1 cellular context compared by ENCODE assay signal in genomic region chr19:55166530-55167268, GRCh38.
TF ChIP-seq lines count a peak whose summit lies in the region.

Gene DNAAF3, minus strand, starts transcription at chr19:55166613. Its CDS starts 200 bp downstream, at chr19:55166413.

TF ChIP-seq in K562, 482 proteins besides CTCF, POLR2A, EP300 and RAD21 (continued from another document and continues in another):
- 0 out of 2 replicates have a peak, but pooled peaks have one; percentile 46 for TF ChIP-seq GMEB1 (CRISPR knock-in tag; IDR thresholded peaks at IDR 0.05)
- no peak for TF ChIP-seq SAFB2 (IDR thresholded peaks at IDR 0.05; ENCODE audit: borderline replicate concordance, low read depth, low read length, severe bottlenecking)
- no peak for TF ChIP-seq U2AF1 (optimal IDR thresholded peaks at IDR 0.05; ENCODE audit: low read depth, low read length)
- TF ChIP-seq ZNF408 (CRISPR knock-in tag; IDR thresholded peaks at IDR 0.05; ENCODE audit: low read depth): no peak
- no peak for TF ChIP-seq ZNF740 (CRISPR knock-in tag; IDR thresholded peaks at IDR 0.05)
- TF ChIP-seq ZNF740 (tag; IDR thresholded peaks at IDR 0.05): no peak
- no peak for TF ChIP-seq ZNF407 (IDR thresholded peaks at IDR 0.05; ENCODE audit: low read depth)
- TF ChIP-seq NFYB (IDR thresholded peaks at IDR 0.05; ENCODE audit: extremely low read depth, insufficient read length): peak; percentile 99
- no peak for TF ChIP-seq NCOR1 (IDR thresholded peaks at IDR 0.05)
- peak; percentile 11; the same call in 1 of the 2 replicates for TF ChIP-seq CXXC5 (CRISPR knock-in tag; IDR thresholded peaks at IDR 0.05)
- TF ChIP-seq ASH1L (IDR thresholded peaks at IDR 0.05; ENCODE audit: borderline replicate concordance, low read depth, partially characterized antibody): peak; percentile 94
- TF ChIP-seq TAF15 (IDR thresholded peaks at IDR 0.05; ENCODE audit: low read depth, low read length): no peak
- TF ChIP-seq CAMTA2 (CRISPR knock-in tag; conservative IDR thresholded peaks at IDR 0.05): no peak
- peak; percentile 88 for TF ChIP-seq VEZF1 (CRISPR knock-in tag; IDR thresholded peaks at IDR 0.05)
- 0 out of 2 replicates have a peak, but pooled peaks have one; percentile 41 for TF ChIP-seq SOX6 (IDR thresholded peaks at IDR 0.05)
- no peak for TF ChIP-seq ZNF77 (CRISPR knock-in tag; IDR thresholded peaks at IDR 0.05)
- TF ChIP-seq CHCHD3 (CRISPR knock-in tag; IDR thresholded peaks at IDR 0.05): no peak
- peak; percentile 97 for TF ChIP-seq JUND (IDR thresholded peaks at IDR 0.05; ENCODE audit: borderline replicate concordance, low read depth, low read length)
- no peak for TF ChIP-seq JUND (tag; IDR thresholded peaks at IDR 0.05; ENCODE audit: borderline replicate concordance, low read depth, low read length)
- 0 out of 2 replicates have a peak, but pooled peaks have one; percentile 24 for TF ChIP-seq KLF1 (tag; IDR thresholded peaks at IDR 0.05)
- no peak for TF ChIP-seq ZNF224 (CRISPR knock-in tag; IDR thresholded peaks at IDR 0.05)
- peak; percentile 51 for TF ChIP-seq PKNOX1 (IDR thresholded peaks at IDR 0.05)
- peak; percentile 98; the same call in 1 of the 2 replicates for TF ChIP-seq SP1 (CRISPR knock-in tag; IDR thresholded peaks at IDR 0.05)
- no peak for TF ChIP-seq RFX5 (IDR thresholded peaks at IDR 0.05; ENCODE audit: low read depth, low read length)
- TF ChIP-seq ETV6 (IDR thresholded peaks at IDR 0.05; ENCODE audit: borderline replicate concordance in 1 of 2, low read depth in 2 of 2, low read length in 1 of 2): no peak
- no peak for TF ChIP-seq ETV6 (CRISPR knock-in tag; IDR thresholded peaks at IDR 0.05; ENCODE audit: borderline replicate concordance)
- TF ChIP-seq HDAC2 (IDR thresholded peaks at IDR 0.05): peak; percentile 35; the same call in 1 of the 2 replicates
- TF ChIP-seq TEAD4 (IDR thresholded peaks at IDR 0.05; ENCODE audit: low read length): peak; percentile 33; the same call in 1 of the 2 replicates
- TF ChIP-seq TEAD4 (CRISPR knock-in tag; IDR thresholded peaks at IDR 0.05; ENCODE audit: borderline replicate concordance): no peak
- peak; percentile 98 for TF ChIP-seq TOE1 (IDR thresholded peaks at IDR 0.05; ENCODE audit: borderline replicate concordance)
- no peak for TF ChIP-seq TOE1 (CRISPR knock-in tag; IDR thresholded peaks at IDR 0.05; ENCODE audit: borderline replicate concordance, low read depth)
- TF ChIP-seq ZZZ3 (IDR thresholded peaks at IDR 0.05): no peak
- TF ChIP-seq MCM7 (IDR thresholded peaks at IDR 0.05): no peak
- no peak for TF ChIP-seq ETS2 (tag; IDR thresholded peaks at IDR 0.05; ENCODE audit: borderline replicate concordance, poor library complexity, severe bottlenecking)
- no peak for TF ChIP-seq SMAD2 (IDR thresholded peaks at IDR 0.05; ENCODE audit: low read depth, low read length)
- no peak for TF ChIP-seq PCBP2 (IDR thresholded peaks at IDR 0.05; ENCODE audit: low read depth, low read length, poor library complexity, severe bottlenecking)
- peak; percentile 78 for TF ChIP-seq SMAD3 (CRISPR knock-in tag; conservative IDR thresholded peaks at IDR 0.05)
- no peak for TF ChIP-seq EWSR1 (IDR thresholded peaks at IDR 0.05; ENCODE audit: borderline replicate concordance, low read depth, partially characterized antibody)
- 0 out of 2 replicates have a peak, but pooled peaks have one; percentile 52 for TF ChIP-seq OTX1 (CRISPR knock-in tag; IDR thresholded peaks at IDR 0.05)
- 0 out of 4 replicates have a peak, but pooled peaks of 1 of the 2 experiments have one; percentile 31 for TF ChIP-seq MLX (CRISPR knock-in tag; conservative IDR thresholded peaks at IDR 0.05)
- TF ChIP-seq ARID4B (CRISPR knock-in tag; IDR thresholded peaks at IDR 0.05): no peak
- TF ChIP-seq ZC3H8 (IDR thresholded peaks at IDR 0.05): no peak
- TF ChIP-seq BRF2 (IDR thresholded peaks at IDR 0.05; ENCODE audit: borderline replicate concordance, insufficient read depth, insufficient read length): no peak
- TF ChIP-seq ZNF133 (CRISPR knock-in tag; IDR thresholded peaks at IDR 0.05): no peak
- no peak for TF ChIP-seq SMARCA5 (IDR thresholded peaks at IDR 0.05)
- TF ChIP-seq ZFPM2 (CRISPR knock-in tag; IDR thresholded peaks at IDR 0.05): no peak
- no peak for TF ChIP-seq CCAR2 (IDR thresholded peaks at IDR 0.05; ENCODE audit: low read depth, low read length)
- no peak for TF ChIP-seq KDM4B (IDR thresholded peaks at IDR 0.05; ENCODE audit: borderline replicate concordance in 2 of 2, low read depth in 1 of 2)
- TF ChIP-seq HLTF (IDR thresholded peaks at IDR 0.05): peak; percentile 75; the same call in 1 of the 2 replicates
